In the genomic region with DNA sequence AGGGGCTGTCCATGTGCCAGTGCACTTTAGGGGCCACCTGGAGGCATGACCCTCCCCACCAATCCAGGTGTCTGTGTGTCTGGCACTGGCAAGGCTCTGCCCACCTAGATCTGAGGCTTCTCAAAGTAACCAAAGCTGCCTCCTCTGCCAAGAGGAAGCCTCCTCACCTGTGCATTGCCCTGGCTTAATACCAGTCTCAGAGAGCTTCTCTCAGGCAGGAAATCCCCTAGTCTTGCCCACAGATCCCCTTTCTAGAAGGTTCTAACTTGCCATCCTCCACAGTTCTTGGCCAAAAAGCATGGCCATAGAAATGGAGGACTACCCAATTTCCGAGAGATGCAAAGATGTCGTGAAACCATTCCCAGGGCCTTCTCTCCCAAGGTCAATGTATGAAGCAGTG, we compare ENCODE assay signal across 1 cellular context.
TF ChIP-seq lines count a peak whose summit lies in the region.

No MANE protein-coding gene starts in this region.

TF ChIP-seq in GM12878, 131 proteins besides CTCF, POLR2A, EP300 and RAD21:
- TF ChIP-seq, protein P1, sequence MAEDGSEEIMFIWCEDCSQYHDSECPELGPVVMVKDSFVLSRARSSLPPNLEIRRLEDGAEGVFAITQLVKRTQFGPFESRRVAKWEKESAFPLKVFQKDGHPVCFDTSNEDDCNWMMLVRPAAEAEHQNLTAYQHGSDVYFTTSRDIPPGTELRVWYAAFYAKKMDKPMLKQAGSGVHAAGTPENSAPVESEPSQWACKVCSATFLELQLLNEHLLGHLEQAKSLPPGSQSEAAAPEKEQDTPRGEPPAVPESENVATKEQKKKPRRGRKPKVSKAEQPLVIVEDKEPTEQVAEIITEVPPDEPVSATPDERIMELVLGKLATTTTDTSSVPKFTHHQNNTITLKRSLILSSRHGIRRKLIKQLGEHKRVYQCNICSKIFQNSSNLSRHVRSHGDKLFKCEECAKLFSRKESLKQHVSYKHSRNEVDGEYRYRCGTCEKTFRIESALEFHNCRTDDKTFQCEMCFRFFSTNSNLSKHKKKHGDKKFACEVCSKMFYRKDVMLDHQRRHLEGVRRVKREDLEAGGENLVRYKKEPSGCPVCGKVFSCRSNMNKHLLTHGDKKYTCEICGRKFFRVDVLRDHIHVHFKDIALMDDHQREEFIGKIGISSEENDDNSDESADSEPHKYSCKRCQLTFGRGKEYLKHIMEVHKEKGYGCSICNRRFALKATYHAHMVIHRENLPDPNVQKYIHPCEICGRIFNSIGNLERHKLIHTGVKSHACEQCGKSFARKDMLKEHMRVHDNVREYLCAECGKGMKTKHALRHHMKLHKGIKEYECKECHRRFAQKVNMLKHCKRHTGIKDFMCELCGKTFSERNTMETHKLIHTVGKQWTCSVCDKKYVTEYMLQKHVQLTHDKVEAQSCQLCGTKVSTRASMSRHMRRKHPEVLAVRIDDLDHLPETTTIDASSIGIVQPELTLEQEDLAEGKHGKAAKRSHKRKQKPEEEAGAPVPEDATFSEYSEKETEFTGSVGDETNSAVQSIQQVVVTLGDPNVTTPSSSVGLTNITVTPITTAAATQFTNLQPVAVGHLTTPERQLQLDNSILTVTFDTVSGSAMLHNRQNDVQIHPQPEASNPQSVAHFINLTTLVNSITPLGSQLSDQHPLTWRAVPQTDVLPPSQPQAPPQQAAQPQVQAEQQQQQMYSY (CRISPR knock-in tag; IDR thresholded peaks at IDR 0.05) = no peak
- TF ChIP-seq ATF2 (IDR thresholded peaks at IDR 0.05; ENCODE audit: low read length) = no peak
TF ChIP-seq in GM12878: peak in this region for 0.
